In genomic region chr10:34504534-34504933, GRCh38 we compare ENCODE assay signal across 1 cellular context.
TF ChIP-seq lines count a peak whose summit lies in the region.

No MANE protein-coding gene starts in this region.

TF ChIP-seq in H1, 55 proteins besides CTCF, POLR2A, EP300 and RAD21 (continued from another document):
- TF ChIP-seq CHD7 (IDR thresholded peaks at IDR 0.05; ENCODE audit: insufficient replicate concordance, low read length), result no peak
- no peak for TF ChIP-seq TCF12 (IDR thresholded peaks at IDR 0.05; ENCODE audit: low read depth, low read length)
- no peak for TF ChIP-seq MAX (IDR thresholded peaks at IDR 0.05)
- no peak for TF ChIP-seq KDM5A (IDR thresholded peaks at IDR 0.05; ENCODE audit: low read length)
- no peak for TF ChIP-seq EZH2 (IDR thresholded peaks at IDR 0.05; ENCODE audit: low read depth, low read length, severe bottlenecking)
- no peak for TF ChIP-seq CHD2 (IDR thresholded peaks at IDR 0.05; ENCODE audit: low read length)
- no peak for TF ChIP-seq BACH1 (IDR thresholded peaks at IDR 0.05; ENCODE audit: low read length)
- no peak for TF ChIP-seq SP4 (IDR thresholded peaks at IDR 0.05; ENCODE audit: low read length)
- TF ChIP-seq RXRA (IDR thresholded peaks at IDR 0.05; ENCODE audit: insufficient read depth, low read depth, low read length), result no peak
- no peak for TF ChIP-seq BCL11A (IDR thresholded peaks at IDR 0.05; ENCODE audit: low read depth in 2 of 2, low read length in 2 of 2)
- no peak for TF ChIP-seq RFX5 (IDR thresholded peaks at IDR 0.05; ENCODE audit: borderline replicate concordance, low read depth, low read length)
- no peak for TF ChIP-seq ZNF274 (IDR thresholded peaks at IDR 0.05; ENCODE audit: borderline replicate concordance, extremely low read depth, low read length)
- no peak for TF ChIP-seq E2F6 (IDR thresholded peaks at IDR 0.05)
- TF ChIP-seq SIRT6 (IDR thresholded peaks at IDR 0.05; ENCODE audit: low read length), result no peak
- no peak for TF ChIP-seq KDM4A (IDR thresholded peaks at IDR 0.05; ENCODE audit: low read depth, low read length, severe bottlenecking)
